22 cellular contexts compared by ENCODE assay signal in the genomic region with DNA sequence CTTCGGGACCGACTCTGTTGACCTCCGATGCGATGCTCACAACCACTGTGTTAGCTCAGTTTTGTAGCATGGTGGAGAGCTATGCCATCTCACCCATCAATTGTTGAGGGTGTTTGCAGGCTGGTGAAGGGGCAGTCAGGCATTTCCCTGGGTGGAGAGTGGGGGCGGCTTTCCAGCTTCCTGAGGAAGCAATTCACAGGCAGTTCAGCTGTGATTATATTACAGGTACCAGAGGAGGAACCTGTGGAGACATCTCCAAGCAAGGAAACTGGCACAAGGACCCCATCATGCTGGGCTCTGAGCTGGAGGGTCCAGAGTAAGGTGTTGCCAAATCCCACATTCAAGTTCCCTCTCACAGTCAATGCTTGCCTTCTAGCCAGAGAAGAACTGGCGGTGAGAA.
DNase-seq lines count a peak whose midpoint lies in the region; ATAC-seq and TF ChIP-seq lines count a peak whose summit lies in the region.
"Had no signal": no experiment of that assay in that cellular context is flagged by ENCODE, and none has a peak within 500 bp of the region (broad histone marks: within the 10 kb centered on the region; RNA-seq: fewer than 3 reads in every experiment).

No MANE protein-coding gene starts in this region.

- no peak overlapping the region for H3K27ac ChIP-seq in H9 (ENCODE audit: insufficient read length, low read depth, low read length)
- H3K27ac ChIP-seq in esophagus muscularis mucosa (replicated peaks in 1 of 4): no peak overlapping the region
- H3K27ac ChIP-seq in upper lobe of right lung: no peak overlapping the region
- H3K27ac ChIP-seq: 22Rv1; BLaER1 treated with 17β-estradiol and CSF1 and Interleukin-3, amounts not matched to agents 10 nM and 100 nM had no signal

- no peak overlapping the region for H3K18ac ChIP-seq in H9 (ENCODE audit: insufficient read length, low read depth, low read length)

- TF ChIP-seq EP300 in esophagus muscularis mucosa (IDR thresholded peaks at IDR 0.05): no peak

- no peaks in the 10 kb centered on the region for H3K36me3 ChIP-seq in esophagus muscularis mucosa
- H3K36me3 ChIP-seq in upper lobe of right lung: no peaks in the 10 kb centered on the region
- H3K36me3 ChIP-seq: BE2C; BLaER1 treated with 17β-estradiol and CSF1 and Interleukin-3, amounts not matched to agents 10 nM and 100 nM had no signal

- no peak overlapping the region for H2BK120ac ChIP-seq in H9 (ENCODE audit: low read depth, low read length, poor library complexity, severe bottlenecking)

- H3K4me1 Mint-ChIP-seq in activated CD4-positive, alpha-beta T cell treated with anti-CD3 and anti-CD28 coated beads, Interleukin-2, amount 10 ng/mL, durations not matched to agents 24 days and 14 days: no peaks in the 10 kb centered on the region
- H3K4me1 Mint-ChIP-seq in H9 (no peaks in the 10 kb centered on the region), osteocyte (ENCODE audit: unreplicated experiment) (no peaks in the 10 kb centered on the region)
- H3K4me1 Mint-ChIP-seq: CD14-positive monocyte; CD8-positive, alpha-beta memory T cell had no signal

- H2BK5ac ChIP-seq in H9 (ENCODE audit: insufficient read length, low read length): no peak overlapping the region

- no peaks in the 10 kb centered on the region for H3K4me1 ChIP-seq in H9 (ENCODE audit: insufficient read depth, low read length)
- H3K4me1 ChIP-seq in esophagus muscularis mucosa: no peaks in the 10 kb centered on the region
- no peaks in the 10 kb centered on the region for H3K4me1 ChIP-seq in upper lobe of right lung
- H3K4me1 ChIP-seq: BLaER1 treated with 17β-estradiol and CSF1 and Interleukin-3, amounts not matched to agents 10 nM and 100 nM had no signal

- H3K27ac Mint-ChIP-seq in activated CD4-positive, alpha-beta T cell treated with anti-CD3 and anti-CD28 coated beads, Interleukin-2, amount 10 ng/mL, durations not matched to agents 24 days and 14 days: no peak overlapping the region
- H3K27ac Mint-ChIP-seq in H9 (no peak overlapping the region), osteocyte (ENCODE audit: unreplicated experiment) (no peak overlapping the region)
- H3K27ac Mint-ChIP-seq: CD14-positive monocyte; CD4-positive, alpha-beta T cell; CD8-positive, alpha-beta memory T cell had no signal

- H3K9ac ChIP-seq in H9 (ENCODE audit: extremely low read depth, insufficient read length, low read length): no peak overlapping the region
- H3K9ac ChIP-seq: BLaER1 treated with 17β-estradiol and CSF1 and Interleukin-3, amounts not matched to agents 10 nM and 100 nM had no signal

- H4K91ac ChIP-seq in H9 (ENCODE audit: insufficient read length, low read depth, low read length): no peak overlapping the region

- H3K4ac ChIP-seq in H9 (ENCODE audit: low read depth, low read length): no peak overlapping the region

- peak; percentile 27 for DNase-seq in activated CD4-positive, alpha-beta T cell treated with anti-CD3 and anti-CD28 coated beads, Interleukin-2, amount 10 ng/mL, durations not matched to agents 24 days and 14 days
- DNase-seq in activated CD4-positive, alpha-beta T cell treated with anti-CD3 and anti-CD28 coated beads, Interleukin-2, amount 50 U/mL, for 1 hour: no peak
- DNase-seq in H9: peak; percentile 12
- DNase-seq in esophagus muscularis mucosa (ENCODE audit: extremely low spot score): peak; percentile 57
- DNase-seq in osteocyte (ENCODE audit: extremely low spot score, unreplicated experiment): peak; percentile 57
- no peak for DNase-seq in upper lobe of right lung
- DNase-seq: ACHN; AML-193; BE2C; CD4-positive, alpha-beta T cell; CD8-positive, alpha-beta memory T cell; DMS 273 treated with DMSO at 0.1 percent for 48 hours; DMS79; EL; GDM1; GOT3; HCEC 1CT had no signal

- no peaks in the 10 kb centered on the region for H3K23me2 ChIP-seq in H9 (ENCODE audit: insufficient read length, low read depth, low read length, poor library complexity, severe bottlenecking)

- no peak overlapping the region for H3K23ac ChIP-seq in H9 (ENCODE audit: insufficient read length, low read depth, low read length)

- TF ChIP-seq CTCF in H9 (conservative IDR thresholded peaks at IDR 0.05): no peak
- TF ChIP-seq CTCF in esophagus muscularis mucosa (IDR thresholded peaks at IDR 0.05): no peak
- no peak for TF ChIP-seq CTCF in osteocyte (IDR thresholded peaks at IDR 0.05)
- TF ChIP-seq CTCF in upper lobe of right lung (IDR thresholded peaks at IDR 0.05): no peak

- H3K4me3 ChIP-seq in esophagus muscularis mucosa: no peak overlapping the region
- no peak overlapping the region for H3K4me3 ChIP-seq in upper lobe of right lung
- H3K4me3 ChIP-seq: BLaER1 treated with 17β-estradiol and CSF1 and Interleukin-3, amounts not matched to agents 10 nM and 100 nM had no signal

- intact Hi-C loops in activated CD4-positive, alpha-beta T cell treated with anti-CD3 and anti-CD28 coated beads, Interleukin-2, amount 10 ng/mL, durations not matched to agents 24 days and 14 days (cut with micrococcal nuclease): no loop called here
- intact Hi-C loops in esophagus muscularis mucosa (cut with DNase I): no loop called here
- intact Hi-C loops in upper lobe of right lung (cut with DNase I): no loop called here

- H4K5ac ChIP-seq in H9 (ENCODE audit: insufficient read length, low read depth, low read length): no peak overlapping the region

- no peak overlapping the region for H2BK12ac ChIP-seq in H9 (ENCODE audit: insufficient read length, low read depth, low read length)

- no peak overlapping the region for H3K4me3 Mint-ChIP-seq in activated CD4-positive, alpha-beta T cell treated with anti-CD3 and anti-CD28 coated beads, Interleukin-2, amount 10 ng/mL, durations not matched to agents 24 days and 14 days
- H3K4me3 Mint-ChIP-seq in H9: no peak overlapping the region
- H3K4me3 Mint-ChIP-seq in osteocyte (ENCODE audit: unreplicated experiment): no peak overlapping the region
- H3K4me3 Mint-ChIP-seq: CD14-positive monocyte; CD4-positive, alpha-beta T cell; CD8-positive, alpha-beta memory T cell had no signal

- H3K9me3 Mint-ChIP-seq in activated CD4-positive, alpha-beta T cell treated with anti-CD3 and anti-CD28 coated beads, Interleukin-2, amount 10 ng/mL, durations not matched to agents 24 days and 14 days: no peaks in the 10 kb centered on the region
- H3K9me3 Mint-ChIP-seq in H9 (peaks cover 0 to 3% of the 10 kb centered on the region in 2 experiments; a peak in 3 of 5 replicates), osteocyte (ENCODE audit: unreplicated experiment) (peaks cover 17% of the 10 kb centered on the region)
- H3K9me3 Mint-ChIP-seq: CD4-positive, alpha-beta T cell had no signal

- H3K36me3 Mint-ChIP-seq in activated CD4-positive, alpha-beta T cell treated with anti-CD3 and anti-CD28 coated beads, Interleukin-2, amount 10 ng/mL, durations not matched to agents 24 days and 14 days (ENCODE audit: low read depth): no peaks in the 10 kb centered on the region
- H3K36me3 Mint-ChIP-seq in H9 (ENCODE audit: insufficient read depth in 1 of 3, low read depth in 3 of 3): no peaks in the 10 kb centered on the region; a peak in 2 of 7 replicates
- H3K36me3 Mint-ChIP-seq in osteocyte (ENCODE audit: unreplicated experiment): no peaks in the 10 kb centered on the region
- H3K36me3 Mint-ChIP-seq: CD14-positive monocyte; CD8-positive, alpha-beta memory T cell had no signal

- H3K4me2 ChIP-seq in H9 (ENCODE audit: insufficient read depth, insufficient read length, low read length): no peak overlapping the region
- H3K4me2 ChIP-seq: BLaER1 treated with 17β-estradiol and CSF1 and Interleukin-3, amounts not matched to agents 10 nM and 100 nM had no signal

- no peak overlapping the region for H2BK20ac ChIP-seq in H9 (ENCODE audit: low read depth, low read length, poor library complexity, severe bottlenecking)

- H3K56ac ChIP-seq in H9 (ENCODE audit: insufficient read length, low read depth, low read length): no peak overlapping the region

- TF ChIP-seq POLR2A in esophagus muscularis mucosa (IDR thresholded peaks at IDR 0.05; ENCODE audit: low read depth): no peak

- H3K27me3 ChIP-seq in H9 (ENCODE audit: insufficient read depth, low read length) (no peaks in the 10 kb centered on the region), esophagus muscularis mucosa (peaks cover 0 to 32% (median 0%) of the 10 kb centered on the region in 4 donors), upper lobe of right lung (no peaks in the 10 kb centered on the region)
- H3K27me3 ChIP-seq: BE2C; BLaER1 treated with 17β-estradiol and CSF1 and Interleukin-3, amounts not matched to agents 10 nM and 100 nM had no signal

- H3K9me3 ChIP-seq in H9 (ENCODE audit: control insufficient read depth, low read depth, low read length) (no peaks in the 10 kb centered on the region), esophagus muscularis mucosa (peaks cover 0 to 14% (median 6%) of the 10 kb centered on the region in 4 donors), upper lobe of right lung (no peaks in the 10 kb centered on the region)
- H3K9me3 ChIP-seq: BE2C; BLaER1 treated with 17β-estradiol and CSF1 and Interleukin-3, amounts not matched to agents 10 nM and 100 nM had no signal

- peaks cover 3% of the 10 kb centered on the region for H3K27me3 Mint-ChIP-seq in activated CD4-positive, alpha-beta T cell treated with anti-CD3 and anti-CD28 coated beads, Interleukin-2, amount 10 ng/mL, durations not matched to agents 24 days and 14 days
- H3K27me3 Mint-ChIP-seq in H9 (ENCODE audit: low read depth) (no peaks in the 10 kb centered on the region; the same call in none of the 2 replicates), osteocyte (ENCODE audit: unreplicated experiment) (no peaks in the 10 kb centered on the region)

- no peak overlapping the region for H3T11ph ChIP-seq in H9 (ENCODE audit: low read length)

- no peak overlapping the region for H2AK5ac ChIP-seq in H9 (ENCODE audit: insufficient read length, low read length)

- no peaks in the 10 kb centered on the region for H3K79me2 ChIP-seq in H9 (ENCODE audit: insufficient read depth, low read length)

- no CpG with 5 or more reads among the region's 6 CpGs for WGBS in H9 (ENCODE audit: extremely low coverage, insufficient read length, low lambda C conversion rate)
- WGBS in esophagus muscularis mucosa: 80% methylated on average over 6 of the region's 6 CpGs

- ATAC-seq in GM21390 (IDR thresholded peaks at IDR 0.05; ENCODE audit: unreplicated experiment) (no peak), HG03442 (IDR thresholded peaks at IDR 0.05; ENCODE audit: unreplicated experiment) (no peak), upper lobe of right lung (no peak)

- no peaks in the 10 kb centered on the region for H3K79me1 ChIP-seq in H9 (ENCODE audit: insufficient read depth, low read depth, low read length, poor library complexity, severe bottlenecking)

- H4K20me1 ChIP-seq in H9 (ENCODE audit: control insufficient read depth, insufficient read depth, insufficient read length): no peaks in the 10 kb centered on the region
- H4K20me1 ChIP-seq: BLaER1 treated with 17β-estradiol and CSF1 and Interleukin-3, amounts not matched to agents 10 nM and 100 nM had no signal

- no peak overlapping the region for H2BK15ac ChIP-seq in H9 (ENCODE audit: low read depth, low read length)

- no peak overlapping the region for H2AFZ ChIP-seq in H9 (ENCODE audit: low read length)

- no peak overlapping the region for H4K8ac ChIP-seq in H9 (replicated peaks; ENCODE audit: insufficient read length, low read depth, low read length)

- no peak overlapping the region for H3K14ac ChIP-seq in H9 (ENCODE audit: insufficient read depth, low read length)

Comparison
In these comparisons a context has a peak if more than half of its experiments do, and no peak if none do; other contexts are left out.
1. DNase-seq: peak in activated CD4-positive, alpha-beta T cell treated with anti-CD3 and anti-CD28 coated beads, Interleukin-2, amount 10 ng/mL, durations not matched to agents 24 days and 14 days (single experiment), H9 (single experiment), esophagus muscularis mucosa (single experiment) and osteocyte (single experiment); none in activated CD4-positive, alpha-beta T cell treated with anti-CD3 and anti-CD28 coated beads, Interleukin-2, amount 50 U/mL, for 1 hour (single experiment) and upper lobe of right lung (single experiment).